Comparison of ENCODE assay signal across 1 cellular context in the genomic region with DNA sequence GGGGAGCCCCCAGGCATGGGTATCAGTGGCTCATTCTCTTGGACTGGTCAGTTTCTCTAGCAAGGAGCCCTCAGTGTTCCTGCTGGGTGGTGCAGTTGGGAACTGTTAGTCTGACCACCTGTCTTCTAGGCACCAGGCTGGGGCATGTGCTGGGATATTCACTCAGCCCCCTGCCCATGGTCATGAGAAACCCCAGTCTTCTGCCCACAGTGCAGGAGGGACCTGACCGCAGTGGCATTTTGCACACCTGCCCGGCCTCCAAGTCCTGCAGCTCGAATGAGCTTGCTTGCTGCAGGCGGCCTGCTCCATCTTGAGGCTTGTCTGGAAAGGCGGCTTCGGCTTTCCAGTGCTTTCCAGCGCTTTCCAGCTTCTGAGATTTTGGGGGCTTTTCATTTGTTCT.
TF ChIP-seq lines count a peak whose summit lies in the region.

No MANE protein-coding gene starts in this region.

TF ChIP-seq in GM23338, 12 proteins besides CTCF, POLR2A, EP300 and RAD21 (continued from another document):
- TF ChIP-seq ETS1 (IDR thresholded peaks at IDR 0.05) = no peak
- no peak for TF ChIP-seq EZH2phosphoT487 (IDR thresholded peaks at IDR 0.05; ENCODE audit: unreplicated experiment)
- no peak for TF ChIP-seq STAT1 (IDR thresholded peaks at IDR 0.05; ENCODE audit: unreplicated experiment)
- no peak for TF ChIP-seq POLR2AphosphoS5 (IDR thresholded peaks at IDR 0.05; ENCODE audit: low read depth)
- TF ChIP-seq REST (IDR thresholded peaks at IDR 0.05; ENCODE audit: unreplicated experiment) = no peak
- no peak for TF ChIP-seq ZNF331 (CRISPR knock-in tag; IDR thresholded peaks at IDR 0.05; ENCODE audit: low read depth)
- no peak for TF ChIP-seq CREB1 (CRISPR knock-in tag; IDR thresholded peaks at IDR 0.05; ENCODE audit: low read depth)
- TF ChIP-seq ZNF114 (CRISPR knock-in tag; IDR thresholded peaks at IDR 0.05) = no peak
- TF ChIP-seq ZNF462 (CRISPR knock-in tag; IDR thresholded peaks at IDR 0.05) = no peak
- TF ChIP-seq JUNB (IDR thresholded peaks at IDR 0.05; ENCODE audit: unreplicated experiment) = no peak
